ENCODE assay signal across 13 cellular contexts in the genomic region with DNA sequence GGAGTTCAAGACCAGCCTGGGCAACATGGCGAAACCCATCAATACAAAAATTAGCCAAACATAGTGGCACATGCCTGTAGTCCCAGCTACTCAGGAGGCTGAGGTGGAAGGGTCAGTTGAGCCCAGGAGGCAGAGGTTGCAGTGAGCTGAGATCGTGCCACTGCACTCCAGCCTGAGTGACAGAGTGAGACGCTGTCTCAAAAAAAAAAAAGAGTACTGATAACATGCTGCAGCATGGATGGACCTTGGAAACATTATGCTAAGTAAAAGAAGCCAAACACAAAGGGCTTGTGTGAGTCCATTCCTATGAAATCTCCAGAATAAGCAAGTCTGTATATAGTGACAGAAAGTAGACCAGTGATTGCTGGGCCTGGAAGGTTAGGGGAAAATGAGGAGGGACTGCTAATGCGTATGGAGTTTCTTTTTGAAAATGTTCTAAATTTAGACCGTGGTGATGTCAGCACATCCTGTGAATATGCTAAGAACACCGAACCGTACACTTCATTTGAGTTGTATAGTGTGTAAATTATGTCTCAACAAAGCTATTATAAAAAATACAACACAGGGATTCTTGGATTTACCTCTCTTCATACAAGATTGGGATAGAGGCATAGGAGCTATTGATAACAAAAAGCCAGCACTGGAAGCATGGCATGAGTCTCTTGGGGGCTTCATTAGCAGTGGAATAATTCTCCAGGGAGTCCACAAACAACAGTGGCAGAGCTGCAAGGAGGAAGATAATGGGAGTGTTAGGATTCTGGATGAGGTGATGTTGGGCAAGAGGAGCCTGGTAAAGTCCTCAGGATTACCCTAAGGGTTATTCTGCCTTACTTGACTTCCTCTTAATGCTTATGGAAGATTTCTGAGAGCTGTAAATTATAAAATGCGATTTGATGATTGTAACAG.
DNase-seq lines count a peak whose midpoint lies in the region; ATAC-seq and TF ChIP-seq lines count a peak whose summit lies in the region.
"Had no signal": no experiment of that assay in that cellular context is flagged by ENCODE, and none has a peak within 500 bp of the region (broad histone marks: within the 10 kb centered on the region; RNA-seq: fewer than 3 reads in every experiment).

No MANE protein-coding gene starts in this region.

- H3K36me3 ChIP-seq in endodermal cell (ENCODE audit: control insufficient read depth, insufficient read depth, low read length) (peaks cover 75% of the 10 kb centered on the region), neuronal stem cell (replicated peaks in 1 of 2; ENCODE audit: control insufficient read depth in 2 of 2, insufficient read depth in 2 of 2, low read length in 2 of 2) (peaks cover 4 to 79% of the 10 kb centered on the region in 2 donors)

- H2AFZ ChIP-seq in neuronal stem cell (ENCODE audit: low read length), result no peak overlapping the region

- H3K14ac ChIP-seq in neuronal stem cell (ENCODE audit: low read length), result no peak overlapping the region

- H2BK15ac ChIP-seq in neuronal stem cell (ENCODE audit: low read length), result no peak overlapping the region

- ATAC-seq in GM21526 (IDR thresholded peaks at IDR 0.05; ENCODE audit: low FRiP score, unreplicated experiment), result no peak
- no peak for ATAC-seq in HG03342 (IDR thresholded peaks at IDR 0.05; ENCODE audit: unreplicated experiment)

- H3K27ac ChIP-seq in endodermal cell (ENCODE audit: low read depth, low read length) (no peak overlapping the region), neuronal stem cell (replicated peaks; ENCODE audit: low read length) (peak overlapping the region; percentile 40)

- no peak overlapping the region for H2BK120ac ChIP-seq in neuronal stem cell (ENCODE audit: low read depth, low read length)

- H3K9ac ChIP-seq in endodermal cell (ENCODE audit: extremely low read depth, low read length, poor library complexity, severe bottlenecking), result no peak overlapping the region
- H3K9ac ChIP-seq in neuronal stem cell (ENCODE audit: low read depth, low read length, poor library complexity), result no peak overlapping the region

- H3K9me3 ChIP-seq in endodermal cell (ENCODE audit: control insufficient read depth, low read length), result no peaks in the 10 kb centered on the region
- H3K9me3 ChIP-seq in neuronal stem cell (replicated peaks in 1 of 2; ENCODE audit: control insufficient read depth in 2 of 2, insufficient read depth in 1 of 2, low read depth in 1 of 2, low read length in 2 of 2), result no peaks in the 10 kb centered on the region
- H3K9me3 ChIP-seq: HAP-1 had no signal

- H3K4me3 Mint-ChIP-seq in T-helper 1 cell treated with Interleukin-12 subunit alpha and Interleukin-12 subunit beta and Interleukin-4 antibody, amounts not matched to agents 30 μg/mL and 1 μg/mL, for 36 hours, result no peak overlapping the region
- no peak overlapping the region for H3K4me3 Mint-ChIP-seq in endodermal cell

- no peak overlapping the region for H4K8ac ChIP-seq in neuronal stem cell (ENCODE audit: low read depth, low read length)

- H3K27me3 ChIP-seq in endodermal cell (ENCODE audit: control insufficient read depth, insufficient read depth, low read length, poor library complexity, severe bottlenecking) (no peaks in the 10 kb centered on the region), neuronal stem cell (ENCODE audit: control insufficient read depth in 3 of 3, insufficient read depth in 3 of 3, low read depth in 1 of 3, low read length in 3 of 3) (no peaks in the 10 kb centered on the region)

- H4K91ac ChIP-seq in neuronal stem cell (ENCODE audit: low read depth, low read length, poor library complexity), result no peak overlapping the region

- H3K4me3 ChIP-seq in endodermal cell (ENCODE audit: low read length) (no peak overlapping the region), neuronal stem cell (ENCODE audit: low read length in 2 of 2) (no peak overlapping the region)
- H3K4me3 ChIP-seq: HAP-1 had no signal

- no peak for TF ChIP-seq CTCF in endodermal cell (conservative IDR thresholded peaks at IDR 0.05)

- no peak overlapping the region for H3K4me2 ChIP-seq in neuronal stem cell (ENCODE audit: insufficient read depth, low read length, poor library complexity, severe bottlenecking)

- H2BK5ac ChIP-seq in neuronal stem cell (ENCODE audit: low read length), result no peak overlapping the region

- H3K36me3 Mint-ChIP-seq in T-helper 1 cell treated with Interleukin-12 subunit alpha and Interleukin-12 subunit beta and Interleukin-4 antibody, amounts not matched to agents 30 μg/mL and 1 μg/mL, for 36 hours (ENCODE audit: low read depth), result peaks cover 42% of the 10 kb centered on the region
- H3K36me3 Mint-ChIP-seq in endodermal cell (ENCODE audit: low read depth), result peaks cover 79% of the 10 kb centered on the region

- H3K4me1 ChIP-seq in endodermal cell (ENCODE audit: control insufficient read depth, insufficient read depth, low read length) (peaks cover 12% of the 10 kb centered on the region), neuronal stem cell (ENCODE audit: control insufficient read depth in 2 of 2, insufficient read depth in 1 of 2, low read depth in 1 of 2, low read length in 2 of 2) (peaks cover 0 to 2% of the 10 kb centered on the region in 2 donors)

- H3K4me1 Mint-ChIP-seq in T-helper 1 cell treated with Interleukin-12 subunit alpha and Interleukin-12 subunit beta and Interleukin-4 antibody, amounts not matched to agents 30 μg/mL and 1 μg/mL, for 36 hours (ENCODE audit: low read depth), result peaks cover under 1% of the 10 kb centered on the region
- peaks cover 34% of the 10 kb centered on the region for H3K4me1 Mint-ChIP-seq in endodermal cell

- 92 to 93% methylated on average over 5 to 8 of the region's 8 CpGs for WGBS in endodermal cell (ENCODE audit: insufficient coverage in 1 of 2, insufficient read length in 1 of 2), 2 experiments
- WGBS in neuronal stem cell (ENCODE audit: extremely low coverage in 2 of 2, insufficient read length in 2 of 2, insufficient replicate concordance in 1 of 2), 2 donors, result no CpG with 5 or more reads among the region's 8 CpGs

- no peaks in the 10 kb centered on the region for H3K79me1 ChIP-seq in neuronal stem cell (ENCODE audit: low read depth, low read length)

- no peaks in the 10 kb centered on the region for H3K27me3 Mint-ChIP-seq in T-helper 1 cell treated with Interleukin-12 subunit alpha and Interleukin-12 subunit beta and Interleukin-4 antibody, amounts not matched to agents 30 μg/mL and 1 μg/mL, for 36 hours (ENCODE audit: low read depth)
- H3K27me3 Mint-ChIP-seq in endodermal cell (ENCODE audit: insufficient read depth), result no peaks in the 10 kb centered on the region

- peaks cover 3% of the 10 kb centered on the region for H3K9me3 Mint-ChIP-seq in T-helper 1 cell treated with Interleukin-12 subunit alpha and Interleukin-12 subunit beta and Interleukin-4 antibody, amounts not matched to agents 30 μg/mL and 1 μg/mL, for 36 hours
- H3K9me3 Mint-ChIP-seq in endodermal cell, result peaks cover 4% of the 10 kb centered on the region

- H2BK12ac ChIP-seq in neuronal stem cell (ENCODE audit: low read length), result no peak overlapping the region

- no peak overlapping the region for H3K18ac ChIP-seq in neuronal stem cell (ENCODE audit: low read length)

- H3K27ac Mint-ChIP-seq in T-helper 1 cell treated with Interleukin-12 subunit alpha and Interleukin-12 subunit beta and Interleukin-4 antibody, amounts not matched to agents 30 μg/mL and 1 μg/mL, for 36 hours, result peak overlapping the region; percentile 9
- peak overlapping the region; percentile 49 for H3K27ac Mint-ChIP-seq in endodermal cell

- H3K23ac ChIP-seq in neuronal stem cell (ENCODE audit: low read depth, low read length, poor library complexity), result no peak overlapping the region

- H2AK5ac ChIP-seq in neuronal stem cell (ENCODE audit: low read depth, low read length), result no peak overlapping the region

- no peak overlapping the region for H3K4ac ChIP-seq in neuronal stem cell (ENCODE audit: low read length)

- no peak for DNase-seq in T-helper 1 cell
- peak; percentile 15 for DNase-seq in MV-4-11 (lab: John Stamatoyannopoulos, UW)
- DNase-seq in endodermal cell, result no peak
- DNase-seq in neuronal stem cell (ENCODE audit: low spot score), result no peak
- no peak for DNase-seq in NCI-H2227 treated with DMSO at 0.1 percent for 48 hours (lab: John Stamatoyannopoulos, UW)
- DNase-seq: activated CD4-positive, CD25-positive, alpha-beta regulatory T cell treated with anti-CD3 and anti-CD28 coated beads, Interleukin-2, amount 50 U/mL, for 72 hours; central memory CD4-positive, alpha-beta T cell; COR-L47; hippocampal formation had no signal
